In the genomic region with DNA sequence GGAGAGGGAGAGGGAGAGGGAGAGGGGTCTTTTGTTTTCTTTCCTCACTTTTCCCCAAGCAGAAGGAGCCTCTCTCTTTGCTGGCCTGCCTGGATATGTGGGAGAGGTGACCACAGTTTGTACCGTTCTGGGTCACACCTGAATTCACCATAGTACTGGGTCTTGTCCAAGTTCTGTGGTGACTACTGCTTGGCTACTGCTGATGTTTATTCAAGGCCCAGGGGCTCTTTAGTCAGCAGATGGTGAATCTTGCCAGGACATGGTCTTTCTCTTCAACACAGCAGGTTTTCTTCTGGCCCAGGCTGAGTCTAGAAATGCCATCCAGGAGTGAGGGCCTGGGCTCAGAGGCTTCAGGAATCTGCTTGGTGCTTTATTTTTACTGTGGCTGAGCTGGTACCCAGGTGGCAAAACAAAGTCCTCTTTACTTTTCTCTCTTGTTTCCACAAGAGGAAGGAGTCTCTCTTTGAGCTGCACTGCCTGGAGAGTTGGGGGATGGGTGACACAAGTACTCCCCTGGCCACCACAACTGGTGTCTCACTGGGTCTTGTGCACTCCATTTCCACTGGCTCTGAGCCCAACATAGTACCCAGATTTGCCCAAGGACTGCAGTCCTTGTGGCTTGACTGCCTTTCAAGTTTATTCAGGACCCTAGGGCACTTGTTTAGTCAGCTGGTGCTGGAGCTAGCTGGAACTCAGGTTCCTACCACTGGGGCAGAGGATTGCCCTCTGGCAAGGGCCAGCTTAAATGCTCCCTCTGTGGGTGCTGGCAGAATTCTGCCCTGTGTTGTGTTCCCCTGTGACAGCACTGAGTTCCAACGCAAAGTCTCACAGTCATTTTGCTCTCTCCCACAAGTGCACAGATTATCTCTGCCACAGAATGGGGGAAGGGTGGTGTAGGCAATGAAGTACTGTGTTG, we compare ENCODE assay signal across 11 cellular contexts. TPM values are rescaled to one million over a fixed set of nuclear protein-coding genes. Genes with fewer than 3 reads are reported as not detected.
DNase-seq lines count a peak whose midpoint lies in the region; ATAC-seq lines count a peak whose summit lies in the region.
"Had no signal": no experiment of that assay in that cellular context is flagged by ENCODE, and none has a peak within 500 bp of the region (broad histone marks: within the 10 kb centered on the region; RNA-seq: fewer than 3 reads in every experiment).

No MANE protein-coding gene starts in this region.

- no peak overlapping the region for H3K4me3 ChIP-seq in skeletal muscle cell (ENCODE audit: low read depth, low read length)

- H3K27ac ChIP-seq in angular gyrus (ENCODE audit: low read depth, low read length) = peak overlapping the region; percentile 34

- ATAC-seq in HG03460 (IDR thresholded peaks at IDR 0.05; ENCODE audit: unreplicated experiment) (no peak), HG03571 (IDR thresholded peaks at IDR 0.05; ENCODE audit: unreplicated experiment) (no peak)

- peak; percentile 60 for DNase-seq in HT1080 (ENCODE audit: low read depth)
- peak; percentile 55 for DNase-seq in foreskin melanocyte
- DNase-seq in skeletal muscle cell (ENCODE audit: low read depth) = peak; percentile 21
- no peak for DNase-seq in SHP77 treated with DMSO at 0.1 percent for 48 hours (lab: John Stamatoyannopoulos, UW)
- DNase-seq: NCI-H1105 treated with DMSO at 0.1 percent for 48 hours, SK-N-SH, small intestine had no signal

RNA-seq across cellular contexts. Expression of a gene that starts 16.8 kb away (rescaled TPM):
- 41.6 and 42.7 TPM in 2 replicates for total RNA-seq in HT1080 (2014; rRNA removed; shearing (Covaris generic))
- polyA plus RNA-seq in HT1080 (2015; cell fraction: cytosol; rRNA removed) = 48.5 and 49.6 TPM in 2 replicates
- 48.0 and 63.0 TPM in 2 replicates for polyA plus RNA-seq in HT1080 (2015; cell fraction: nucleus; rRNA removed)

RNA-seq across cellular contexts. Expression of a gene that starts 35.1 kb away (rescaled TPM):
- 19.6 and 27.4 TPM in 2 replicates for total RNA-seq in HT1080 (2014; rRNA removed; shearing (Covaris generic))
- 9.8 and 10.3 TPM in 2 replicates for polyA plus RNA-seq in HT1080 (2015; cell fraction: cytosol; rRNA removed)
- 18.1 and 19.0 TPM in 2 replicates for polyA plus RNA-seq in HT1080 (2015; cell fraction: nucleus; rRNA removed)

RNA-seq across cellular contexts. Expression of a gene that starts 52.4 kb away (rescaled TPM):
- not detected in 2 replicates for total RNA-seq in HT1080 (2014; rRNA removed; shearing (Covaris generic))
- polyA plus RNA-seq in HT1080 (2015; cell fraction: cytosol; rRNA removed) = not detected in 2 replicates
- not detected in 2 replicates for polyA plus RNA-seq in HT1080 (2015; cell fraction: nucleus; rRNA removed)
- total RNA-seq: dermis microvascular lymphatic vessel endothelial cell had no signal
- polyA plus RNA-seq: SK-N-SH, small intestine had no signal
